ENCODE assay signal across 1 cellular context in genomic region chr1:26046313-26047031, GRCh38.
TF ChIP-seq lines count a peak whose summit lies in the region.

No MANE protein-coding gene starts in this region.

TF ChIP-seq in HepG2, 621 proteins besides CTCF, POLR2A, EP300 and RAD21:
- no peak for TF ChIP-seq SMAD1 (CRISPR knock-in tag; IDR thresholded peaks at IDR 0.05; ENCODE audit: borderline replicate concordance, low read depth)
- no peak for TF ChIP-seq MED13 (CRISPR knock-in tag; IDR thresholded peaks at IDR 0.05)
- TF ChIP-seq FOXK1 (CRISPR knock-in tag; IDR thresholded peaks at IDR 0.05; ENCODE audit: borderline replicate concordance, low read depth), result no peak
- TF ChIP-seq MTA1 (CRISPR knock-in tag; IDR thresholded peaks at IDR 0.05; ENCODE audit: borderline replicate concordance), result no peak
- TF ChIP-seq PPARG (CRISPR knock-in tag; conservative IDR thresholded peaks at IDR 0.05), result no peak
- no peak for TF ChIP-seq MBD4 (IDR thresholded peaks at IDR 0.05; ENCODE audit: borderline replicate concordance, low read length)
- no peak for TF ChIP-seq ZNF33B (CRISPR knock-in tag; IDR thresholded peaks at IDR 0.05)
- TF ChIP-seq ERF (CRISPR knock-in tag; IDR thresholded peaks at IDR 0.05), result no peak
- TF ChIP-seq GPBP1L1 (CRISPR knock-in tag; IDR thresholded peaks at IDR 0.05), result no peak
- no peak for TF ChIP-seq TCF7L2 (IDR thresholded peaks at IDR 0.05; ENCODE audit: low read depth, low read length)
- TF ChIP-seq ZNF563 (CRISPR knock-in tag; IDR thresholded peaks at IDR 0.05), result no peak
- TF ChIP-seq RFX3 (CRISPR knock-in tag; IDR thresholded peaks at IDR 0.05), result no peak
- no peak for TF ChIP-seq ZNF205 (CRISPR knock-in tag; IDR thresholded peaks at IDR 0.05)
- TF ChIP-seq, protein P1, sequence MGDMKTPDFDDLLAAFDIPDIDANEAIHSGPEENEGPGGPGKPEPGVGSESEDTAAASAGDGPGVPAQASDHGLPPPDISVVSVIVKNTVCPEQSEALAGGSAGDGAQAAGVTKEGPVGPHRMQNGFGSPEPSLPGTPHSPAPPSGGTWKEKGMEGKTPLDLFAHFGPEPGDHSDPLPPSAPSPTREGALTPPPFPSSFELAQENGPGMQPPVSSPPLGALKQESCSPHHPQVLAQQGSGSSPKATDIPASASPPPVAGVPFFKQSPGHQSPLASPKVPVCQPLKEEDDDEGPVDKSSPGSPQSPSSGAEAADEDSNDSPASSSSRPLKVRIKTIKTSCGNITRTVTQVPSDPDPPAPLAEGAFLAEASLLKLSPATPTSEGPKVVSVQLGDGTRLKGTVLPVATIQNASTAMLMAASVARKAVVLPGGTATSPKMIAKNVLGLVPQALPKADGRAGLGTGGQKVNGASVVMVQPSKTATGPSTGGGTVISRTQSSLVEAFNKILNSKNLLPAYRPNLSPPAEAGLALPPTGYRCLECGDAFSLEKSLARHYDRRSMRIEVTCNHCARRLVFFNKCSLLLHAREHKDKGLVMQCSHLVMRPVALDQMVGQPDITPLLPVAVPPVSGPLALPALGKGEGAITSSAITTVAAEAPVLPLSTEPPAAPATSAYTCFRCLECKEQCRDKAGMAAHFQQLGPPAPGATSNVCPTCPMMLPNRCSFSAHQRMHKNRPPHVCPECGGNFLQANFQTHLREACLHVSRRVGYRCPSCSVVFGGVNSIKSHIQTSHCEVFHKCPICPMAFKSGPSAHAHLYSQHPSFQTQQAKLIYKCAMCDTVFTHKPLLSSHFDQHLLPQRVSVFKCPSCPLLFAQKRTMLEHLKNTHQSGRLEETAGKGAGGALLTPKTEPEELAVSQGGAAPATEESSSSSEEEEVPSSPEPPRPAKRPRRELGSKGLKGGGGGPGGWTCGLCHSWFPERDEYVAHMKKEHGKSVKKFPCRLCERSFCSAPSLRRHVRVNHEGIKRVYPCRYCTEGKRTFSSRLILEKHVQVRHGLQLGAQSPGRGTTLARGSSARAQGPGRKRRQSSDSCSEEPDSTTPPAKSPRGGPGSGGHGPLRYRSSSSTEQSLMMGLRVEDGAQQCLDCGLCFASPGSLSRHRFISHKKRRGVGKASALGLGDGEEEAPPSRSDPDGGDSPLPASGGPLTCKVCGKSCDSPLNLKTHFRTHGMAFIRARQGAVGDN (CRISPR knock-in tag; IDR thresholded peaks at IDR 0.05), result no peak
TF ChIP-seq in HepG2: peak in this region for 0.
